18 cellular contexts compared by ENCODE assay signal in genomic region chr6:68709091-68709490, GRCh38.
"Had no signal": no experiment of that assay in that cellular context is flagged by ENCODE, and none has a peak within 500 bp of the region (broad histone marks: within the 10 kb centered on the region; RNA-seq: fewer than 3 reads in every experiment).

No MANE protein-coding gene starts in this region.

- H3K27ac ChIP-seq: HL-60 had no signal

- H3K4me3 ChIP-seq: MG63 had no signal

- DNase-seq: KBM-7, MG63, NCI-H1092, NCI-H1105 treated with DMSO at 0.1 percent for 48 hours, NCI-H1417 treated with DMSO at 0.1 percent for 48 hours, NCI-H146, NCI-H187, NCI-H2029, NCI-H2081 treated with DMSO at 0.1 percent for 48 hours, NCI-H2171, NCI-H226, NCI-H510A, NCI-H524 treated with DMSO at 0.1 percent for 48 hours, NCI-H69, NCI-H774, Right ventricle myocardium superior, RPMI8226 had no signal

- H3K36me3 ChIP-seq: MG63 had no signal

- H3K9me3 ChIP-seq: MG63 had no signal
